In genomic region chr3:128385080-128385832, GRCh38 we compare ENCODE assay signal across 1 cellular context.
A peak's percentile ranks its signal among the peaks of the same experiment; 100 is the strongest.
TF ChIP-seq lines count a peak whose summit lies in the region.

No MANE protein-coding gene starts in this region.

TF ChIP-seq in IMR-90, 13 proteins besides CTCF, POLR2A, EP300 and RAD21 (continued from another document):
- 0 out of 2 replicates have a peak, but pooled peaks have one; percentile 21 for TF ChIP-seq MXI1 (IDR thresholded peaks at IDR 0.05; ENCODE audit: borderline replicate concordance, low read depth, low read length)
- no peak for TF ChIP-seq MAFK (IDR thresholded peaks at IDR 0.05; ENCODE audit: low read depth, low read length)
